In genomic region chr1:11979818-11980675, GRCh38 we compare ENCODE assay signal across 8 cellular contexts. TPM values are rescaled to one million over a fixed set of nuclear protein-coding genes. Genes with fewer than 3 reads are reported as not detected.
DNase-seq lines count a peak whose midpoint lies in the region; ATAC-seq and TF ChIP-seq lines count a peak whose summit lies in the region.

MFN2 (plus strand) TSS chr1:11980444; CDS start chr1:11989169, 8,725 bp downstream.

- no peak for TF ChIP-seq CTCF in BE2C (IDR thresholded peaks at IDR 0.05; ENCODE audit: low read depth, low read length)
- no peak for TF ChIP-seq CTCF in colonic mucosa (IDR thresholded peaks at IDR 0.05)

- H3K9ac ChIP-seq in colonic mucosa (ENCODE audit: low read depth in 2 of 2, low read length in 2 of 2) = peak within 1 kb of the TSS; percentile 93

- H3K27me3 ChIP-seq in BE2C = no peaks in the 10 kb centered on the region
- H3K27me3 ChIP-seq in colonic mucosa = no peaks in the 10 kb centered on the region
- H3K27me3 ChIP-seq in layer of hippocampus (ENCODE audit: control insufficient read depth, insufficient read depth, low read length) = no peaks in the 10 kb centered on the region

- H3K9me3 ChIP-seq in BE2C (no peaks in the 10 kb centered on the region), colonic mucosa (no peaks in the 10 kb centered on the region)

- H3K36me3 ChIP-seq in BE2C = peaks cover 13% of the 10 kb centered on the region
- no peaks in the 10 kb centered on the region for H3K36me3 ChIP-seq in colonic mucosa

- H3K27ac ChIP-seq in colonic mucosa = peak within 1 kb of the TSS; percentile 85
- peak within 1 kb of the TSS; percentile 93 for H3K27ac ChIP-seq in layer of hippocampus (ENCODE audit: low read depth, low read length)

- ATAC-seq in HG03460 (IDR thresholded peaks at IDR 0.05; ENCODE audit: unreplicated experiment) = peak; percentile 85

- DNase-seq in BE2C = peak; percentile 93
- DNase-seq in GM19240 (ENCODE audit: insufficient read length, low spot score) = peak; percentile 93
- peak; percentile 94 to 99 for DNase-seq in NCI-H526 (lab: John Stamatoyannopoulos, UW)
- peak; percentile 95 for DNase-seq in activated CD4-positive, alpha-beta T cell treated with anti-CD3 and anti-CD28 coated beads for 48 hours
- peak; percentile 97 for DNase-seq in colonic mucosa
- peak; percentile 82 to 88 for DNase-seq in stimulated activated CD4-positive, alpha-beta T cell treated with anti-CD3 and anti-CD28 coated beads, Interleukin-1b, Interleukin-23, amount 100 ng/mL, for 4 hours (ENCODE audit: low read depth in 2 of 2)

- intact Hi-C loops in colonic mucosa (cut with DNase I) = loop anchor here (5.0 kb wide), 1 partner anchor 73 kb away; no protein-coding TSS in a partner anchor

- peaks cover 4% of the 10 kb centered on the region; the same call in 1 of the 2 replicates for H3K4me1 ChIP-seq in BE2C
- H3K4me1 ChIP-seq in colonic mucosa = peaks cover 21% of the 10 kb centered on the region

- H3K4me3 ChIP-seq in BE2C (ENCODE audit: low read depth, low read length) = peak within 1 kb of the TSS; percentile 84
- H3K4me3 ChIP-seq in colonic mucosa = peak within 1 kb of the TSS; percentile 87

RNA-seq across cellular contexts. Expression of gene MFN2, which starts in this region (rescaled TPM):
- 51.6 TPM for polyA plus RNA-seq in BE2C (2012; ENCODE audit: insufficient read depth, insufficient read length, low read depth)
- 100 to 1,000 TPM; 102 to 110 TPM for total RNA-seq in colonic mucosa

Comparison
In these comparisons a context has a peak if more than half of its experiments do, and no peak if none do; other contexts are left out.
1. Peak in every context shown above with its lines: DNase-seq, ATAC-seq, H3K4me3 ChIP-seq and H3K27ac ChIP-seq.